ENCODE assay signal across 11 cellular contexts in genomic region chr1:30034627-30035521, GRCh38.
A peak's percentile ranks its signal among the peaks of the same experiment; 100 is the strongest.
DNase-seq lines count a peak whose midpoint lies in the region; ATAC-seq and TF ChIP-seq lines count a peak whose summit lies in the region.
"Had no signal": no experiment of that assay in that cellular context is flagged by ENCODE, and none has a peak within 500 bp of the region (broad histone marks: within the 10 kb centered on the region; RNA-seq: fewer than 3 reads in every experiment).

No MANE protein-coding gene starts in this region.

- no peak overlapping the region for H2AK5ac ChIP-seq in mesenchymal stem cell (ENCODE audit: low read length, severe bottlenecking)

- no peak overlapping the region for H2BK15ac ChIP-seq in mesenchymal stem cell (ENCODE audit: low read depth, poor library complexity, severe bottlenecking)

- H3K4me3 ChIP-seq in brain microvascular endothelial cell (ENCODE audit: low read depth, low read length): no peak overlapping the region
- no peak overlapping the region for H3K4me3 ChIP-seq in mesenchymal stem cell (ENCODE audit: insufficient read depth in 1 of 2, low read depth in 1 of 2, low read length in 2 of 2)

- no peak overlapping the region for H4K91ac ChIP-seq in mesenchymal stem cell (ENCODE audit: low read length)

- no peak overlapping the region for H2AFZ ChIP-seq in mesenchymal stem cell (ENCODE audit: low read depth, low read length)

- TF ChIP-seq CTCF in brain microvascular endothelial cell (IDR thresholded peaks at IDR 0.05; ENCODE audit: low read depth, low read length, missing control alignments) (no peak), glutamatergic neuron (IDR thresholded peaks at IDR 0.05; ENCODE audit: partially characterized antibody, unreplicated experiment) (no peak)

- H3K9ac ChIP-seq in mesenchymal stem cell (ENCODE audit: low read length): no peak overlapping the region

- H3K4me3 Mint-ChIP-seq in glutamatergic neuron (ENCODE audit: unreplicated experiment): no peak overlapping the region
- H3K4me3 Mint-ChIP-seq: naive B cell had no signal

- H4K8ac ChIP-seq in mesenchymal stem cell (ENCODE audit: low read length): no peak overlapping the region

- no peaks in the 10 kb centered on the region for H3K9me3 ChIP-seq in mesenchymal stem cell (ENCODE audit: control insufficient read depth, low read length)

- peaks cover 6% of the 10 kb centered on the region for H3K27me3 Mint-ChIP-seq in glutamatergic neuron (ENCODE audit: unreplicated experiment)

- no peak for ATAC-seq in activated CD4-positive, CD25-positive, alpha-beta regulatory T cell treated with anti-CD3 and anti-CD28 coated beads, Interleukin-2, amount 50 U/mL, for 24 hours
- no peak for ATAC-seq in HG03108 (IDR thresholded peaks at IDR 0.05; ENCODE audit: unreplicated experiment)

- no peaks in the 10 kb centered on the region for H3K36me3 ChIP-seq in brain microvascular endothelial cell (replicated peaks)
- no peaks in the 10 kb centered on the region for H3K36me3 ChIP-seq in mesenchymal stem cell (ENCODE audit: control insufficient read depth in 1 of 2, insufficient read depth in 2 of 2, low read depth in 1 of 2, low read length in 2 of 2)

- no peaks in the 10 kb centered on the region for H3K27me3 ChIP-seq in brain microvascular endothelial cell (replicated peaks)
- H3K27me3 ChIP-seq in mesenchymal stem cell (ENCODE audit: control insufficient read depth in 1 of 2, insufficient read depth in 1 of 2, low read length in 2 of 2): peaks cover 0 to 46% of the 10 kb centered on the region in 2 experiments

- no peak overlapping the region for H2BK12ac ChIP-seq in mesenchymal stem cell (ENCODE audit: low read length in 2 of 2)

- no peak overlapping the region for H3K27ac ChIP-seq in brain microvascular endothelial cell
- H3K27ac ChIP-seq in mesenchymal stem cell (ENCODE audit: low read length, poor library complexity, severe bottlenecking): no peak overlapping the region

- no peak overlapping the region for H3K23ac ChIP-seq in mesenchymal stem cell (ENCODE audit: low read length in 2 of 2)

- no peak overlapping the region for H3K4ac ChIP-seq in mesenchymal stem cell (ENCODE audit: low read depth in 1 of 2, low read length in 2 of 2)

- H3K79me1 ChIP-seq in mesenchymal stem cell (replicated peaks; ENCODE audit: low read length, poor library complexity, severe bottlenecking): no peaks in the 10 kb centered on the region

- H3K18ac ChIP-seq in mesenchymal stem cell (ENCODE audit: low read depth in 1 of 2, low read length in 2 of 2): no peak overlapping the region

- DNase-seq in Daoy (ENCODE audit: low read depth): peak; percentile 81
- DNase-seq in NCI-H1092 treated with DMSO at 0.1 percent for 48 hours (lab: John Stamatoyannopoulos, UW): peak; percentile 20
- DNase-seq in brain microvascular endothelial cell: peak; percentile 5
- no peak for DNase-seq in mesenchymal stem cell
- DNase-seq in activated effector memory CD4-positive, alpha-beta T cell treated with anti-CD3 and anti-CD28 coated beads, Interleukin-2, amount 50 U/mL, for 16 hours: no peak
- DNase-seq in glutamatergic neuron: no peak
- DNase-seq: effector memory CD4-positive, alpha-beta T cell; naive B cell; T1000 had no signal

- no peak overlapping the region for H3K27ac Mint-ChIP-seq in glutamatergic neuron (ENCODE audit: unreplicated experiment)
- H3K27ac Mint-ChIP-seq: naive B cell had no signal

- H3K4me1 Mint-ChIP-seq in glutamatergic neuron (ENCODE audit: low read depth, unreplicated experiment): peaks cover 4% of the 10 kb centered on the region
- H3K4me1 Mint-ChIP-seq: naive B cell had no signal

- in situ Hi-C loops in brain microvascular endothelial cell (cut with HindIII; ENCODE audit: low pct_ligation_motif_present, low sequenced_read_pairs): no loop called here

- peaks cover 4% of the 10 kb centered on the region for H3K36me3 Mint-ChIP-seq in glutamatergic neuron (ENCODE audit: unreplicated experiment)
- H3K36me3 Mint-ChIP-seq: naive B cell had no signal

- H2BK5ac ChIP-seq in mesenchymal stem cell (ENCODE audit: low read depth, low read length, poor library complexity, severe bottlenecking): no peak overlapping the region

- no peak overlapping the region for H2BK120ac ChIP-seq in mesenchymal stem cell (ENCODE audit: low read depth, low read length)

- H3K14ac ChIP-seq in mesenchymal stem cell (ENCODE audit: low read length in 2 of 2): no peak overlapping the region

- H3K4me1 ChIP-seq in mesenchymal stem cell (ENCODE audit: control insufficient read depth, insufficient read depth, low read depth, low read length): peaks cover 8% of the 10 kb centered on the region

- peak overlapping the region; percentile 3 for H3K4me2 ChIP-seq in mesenchymal stem cell (ENCODE audit: low read length, poor library complexity, severe bottlenecking)

- 77% methylated on average over 24 of the region's 24 CpGs for WGBS in mesenchymal stem cell

- H3K9me3 Mint-ChIP-seq in glutamatergic neuron (ENCODE audit: unreplicated experiment): peaks cover 4% of the 10 kb centered on the region

Comparison
In these comparisons a context has a peak if more than half of its experiments do, and no peak if none do; other contexts are left out.
1. DNase-seq: peak in Daoy (single experiment), NCI-H1092 treated with DMSO at 0.1 percent for 48 hours (single experiment) and brain microvascular endothelial cell (single experiment); none in mesenchymal stem cell (single experiment), activated effector memory CD4-positive, alpha-beta T cell treated with anti-CD3 and anti-CD28 coated beads, Interleukin-2, amount 50 U/mL, for 16 hours (single experiment) and glutamatergic neuron (single experiment).